ENCODE assay signal across 12 cellular contexts in genomic region chr16:4945560-4946502, GRCh38. TPM values are rescaled to one million over a fixed set of nuclear protein-coding genes. Genes with fewer than 3 reads are reported as not detected.
DNase-seq lines count a peak whose midpoint lies in the region; ATAC-seq and TF ChIP-seq lines count a peak whose summit lies in the region.
"Had no signal": no experiment of that assay in that cellular context is flagged by ENCODE, and none has a peak within 500 bp of the region (broad histone marks: within the 10 kb centered on the region; RNA-seq: fewer than 3 reads in every experiment).

No MANE protein-coding gene starts in this region.

- TF ChIP-seq CTCF in PC-3 (conservative IDR thresholded peaks at IDR 0.05; ENCODE audit: low read depth, low read length) (no peak), parathyroid adenoma (IDR thresholded peaks at IDR 0.05) (no peak)

- H3K4me1 ChIP-seq in BLaER1 treated with 17β-estradiol and CSF1 and Interleukin-3, amounts not matched to agents 10 nM and 100 nM, result peaks cover 14 to 34% (median 29%) of the 10 kb centered on the region in 10 experiments
- peaks cover 37% of the 10 kb centered on the region for H3K4me1 ChIP-seq in PC-3 (ENCODE audit: insufficient read depth, low read length)
- H3K4me1 ChIP-seq in parathyroid adenoma, result peaks cover 20% of the 10 kb centered on the region

- intact Hi-C loops in PC-3 (cut with micrococcal nuclease), result loop anchor here (10.0 kb wide), 1 partner anchor 211 kb away; the partner anchor contains the start of genes ANKS3 and DNAAF8

- POLR2A ChIA-PET in PC-3 (lab: Charles Lee; ENCODE audit: unreplicated experiment), result interaction anchor here (0.5 kb wide), 1 partner anchor 1838 kb away, joined by 16 read pairs; no protein-coding TSS in a partner anchor

- H3K4me2 ChIP-seq in BLaER1 treated with 17β-estradiol and CSF1 and Interleukin-3, amounts not matched to agents 10 nM and 100 nM, result peak overlapping the region in 6 of 11 experiments; percentile 7 to 81 (median 69); a peak in 8 of 22 replicates
- peak overlapping the region; percentile 75 for H3K4me2 ChIP-seq in PC-3 (ENCODE audit: low read length)
- H3K4me2 ChIP-seq in parathyroid adenoma (ENCODE audit: low read length), result no peak overlapping the region

- H3K4me3 ChIP-seq in BLaER1 treated with 17β-estradiol and CSF1 and Interleukin-3, amounts not matched to agents 10 nM and 100 nM, result no peak overlapping the region
- H3K4me3 ChIP-seq in PC-3 (ENCODE audit: low read length) (no peak overlapping the region; the same call in 1 of the 2 replicates), parathyroid adenoma (ENCODE audit: low read depth, low read length) (no peak overlapping the region)

- H4K20me1 ChIP-seq in BLaER1 treated with 17β-estradiol and CSF1 and Interleukin-3, amounts not matched to agents 10 nM and 100 nM, result peaks cover 0 to 19% (median 0%) of the 10 kb centered on the region in 11 experiments; a peak in 2 of 22 replicates
- H4K20me1 ChIP-seq in PC-3 (ENCODE audit: low read length), result no peaks in the 10 kb centered on the region

- no peak overlapping the region for H2AFZ ChIP-seq in PC-3 (ENCODE audit: low read length)
- H2AFZ ChIP-seq in parathyroid adenoma, result peak overlapping the region; percentile 81

- H3K9me2 ChIP-seq in PC-3 (replicated peaks; ENCODE audit: low read length), result no peaks in the 10 kb centered on the region

- 0 out of 22 replicates have a peak, but pooled peaks cover 0 to 2% (median 0%) of the 10 kb centered on the region in 11 experiments for H3K27me3 ChIP-seq in BLaER1 treated with 17β-estradiol and CSF1 and Interleukin-3, amounts not matched to agents 10 nM and 100 nM
- no peaks in the 10 kb centered on the region for H3K27me3 ChIP-seq in PC-3 (ENCODE audit: low read length)
- H3K27me3 ChIP-seq in parathyroid adenoma (ENCODE audit: control insufficient read depth, insufficient read depth, low read length), result no peaks in the 10 kb centered on the region

- no TSS peak for BruUV-seq in PC-3 (replicated peaks; lab: Mats Ljungman, UMichigan)

- H3K27ac ChIP-seq in BLaER1 treated with 17β-estradiol and CSF1 and Interleukin-3, amounts not matched to agents 10 nM and 100 nM, result 0 out of 22 replicates have a peak overlapping the region, but pooled peaks of 1 of the 11 experiments have one; percentile 16
- peak overlapping the region; percentile 92 for H3K27ac ChIP-seq in PC-3 (ENCODE audit: low read length)
- no peak overlapping the region for H3K27ac ChIP-seq in parathyroid adenoma

- no peak overlapping the region for H3K9ac ChIP-seq in BLaER1 treated with 17β-estradiol and CSF1 and Interleukin-3, amounts not matched to agents 10 nM and 100 nM
- H3K9ac ChIP-seq in PC-3 (ENCODE audit: low read length), result peak overlapping the region; percentile 52; the same call in 1 of the 2 replicates
- no peak overlapping the region for H3K9ac ChIP-seq in parathyroid adenoma

- DNase-seq in PC-3 (peak; percentile 94), fibroblast of gingiva (ENCODE audit: low read depth) (peak; percentile 20), cerebellar cortex (ENCODE audit: low spot score) (no peak), H4 (ENCODE audit: low spot score) (no peak), AG08395 (ENCODE audit: low spot score) (no peak)
- DNase-seq: activated naive CD4-positive, alpha-beta T cell treated with anti-CD3 and anti-CD28 coated beads for 36 hours; CD8-positive, alpha-beta memory T cell; stimulated activated naive CD8-positive, alpha-beta T cell treated with anti-CD3 and anti-CD28 coated beads, Interleukin-15, Interleukin-2, amounts not matched to agents 100 U/mL and 50 U/mL, for 24 hours had no signal

- peaks cover 9% of the 10 kb centered on the region for H3F3A ChIP-seq in PC-3 (ENCODE audit: low read length, unreplicated experiment)

- ATAC-seq in PC-3, result peak; percentile 57
- ATAC-seq in GM21381 (IDR thresholded peaks at IDR 0.05; ENCODE audit: unreplicated experiment), result no peak

- H3K79me2 ChIP-seq in PC-3 (ENCODE audit: low read length) (no peaks in the 10 kb centered on the region), parathyroid adenoma (no peaks in the 10 kb centered on the region)

- H3K36me3 ChIP-seq in BLaER1 treated with 17β-estradiol and CSF1 and Interleukin-3, amounts not matched to agents 10 nM and 100 nM, result no peaks in the 10 kb centered on the region
- H3K36me3 ChIP-seq in PC-3 (ENCODE audit: low read depth, low read length) (no peaks in the 10 kb centered on the region), parathyroid adenoma (ENCODE audit: control insufficient read depth, insufficient read depth, low read length) (no peaks in the 10 kb centered on the region)

- CTCF ChIA-PET in PC-3 (lab: Charles Lee), result no interaction called here

- no peaks in the 10 kb centered on the region for H3K9me3 ChIP-seq in BLaER1 treated with 17β-estradiol and CSF1 and Interleukin-3, amounts not matched to agents 10 nM and 100 nM (replicated peaks in 1 of 11)
- H3K9me3 ChIP-seq in PC-3 (ENCODE audit: low read length) (no peaks in the 10 kb centered on the region), parathyroid adenoma (ENCODE audit: control insufficient read depth, low read length) (no peaks in the 10 kb centered on the region)

RNA-seq across cellular contexts. Expression of gene PPL, which starts 8.9 kb away (rescaled TPM):
- 18.8 and 22.8 TPM in 2 replicates for total RNA-seq in PC-3 (2014; rRNA removed)
- 0.10 and 0.18 TPM in 2 replicates for total RNA-seq in H4 (2014; rRNA removed; shearing (Covaris generic))
- total RNA-seq: CD8-positive, alpha-beta memory T cell had no signal

RNA-seq across cellular contexts. Expression of gene SEC14L5, which starts 12.3 kb away (rescaled TPM):
- total RNA-seq in PC-3 (2014; rRNA removed), result not detected in 2 replicates
- total RNA-seq in H4 (2014; rRNA removed; shearing (Covaris generic)), result not detected in 2 replicates
- total RNA-seq: activated naive CD4-positive, alpha-beta T cell treated with anti-CD3 and anti-CD28 coated beads for 36 hours; CD8-positive, alpha-beta memory T cell; pulmonary artery endothelial cell had no signal

Comparison
In these comparisons a context has a peak if more than half of its experiments do, and no peak if none do; other contexts are left out.
1. DNase-seq: peak in PC-3 (single experiment) and fibroblast of gingiva (single experiment); none in cerebellar cortex (single experiment), H4 (single experiment) and AG08395 (single experiment).
2. RNA of gene PPL, which starts 8.9 kb away (total RNA-seq): 18.8 to 22.8 TPM in PC-3; 0.10 to 0.18 TPM in H4; every median in the first group is over 10 times any median in the second.